ENCODE assay signal across 9 cellular contexts in the genomic region with DNA sequence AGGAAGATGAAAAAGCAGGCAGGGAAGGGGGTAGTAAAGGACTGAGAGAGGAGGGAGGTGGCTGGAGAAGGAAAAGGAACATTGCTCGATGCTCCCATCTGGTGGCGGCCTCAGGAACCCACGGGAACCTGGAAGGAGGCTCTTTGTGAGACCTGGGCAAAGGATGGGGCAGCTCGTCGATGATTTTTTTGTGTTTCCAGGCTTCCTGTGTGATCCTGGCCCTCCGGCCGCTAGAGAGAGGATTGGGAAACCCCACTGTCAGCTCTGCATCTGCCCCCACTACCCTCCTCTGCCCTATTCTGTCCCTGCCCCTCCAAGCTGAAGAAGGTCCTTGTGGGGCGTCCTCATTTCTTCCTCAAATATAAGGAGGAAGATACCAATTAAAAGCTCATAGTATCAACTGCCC. TPM values are rescaled to one million over a fixed set of nuclear protein-coding genes. Genes with fewer than 3 reads are reported as not detected.
A peak's percentile ranks its signal among the peaks of the same experiment; 100 is the strongest.
DNase-seq lines count a peak whose midpoint lies in the region; ATAC-seq and TF ChIP-seq lines count a peak whose summit lies in the region.
"Had no signal": no experiment of that assay in that cellular context is flagged by ENCODE, and none has a peak within 500 bp of the region (broad histone marks: within the 10 kb centered on the region; RNA-seq: fewer than 3 reads in every experiment).

No MANE protein-coding gene starts in this region.

- H3K4me1 Mint-ChIP-seq in activated naive CD4-positive, alpha-beta T cell treated with anti-CD3 and anti-CD28 coated beads, Interleukin-2, amount 10 ng/mL, durations not matched to agents 7 days and 5 days, result no peaks in the 10 kb centered on the region

- TF ChIP-seq CTCF in LNCAP (IDR thresholded peaks at IDR 0.05), result peak; percentile 79

- H3K27me3 Mint-ChIP-seq in activated naive CD4-positive, alpha-beta T cell treated with anti-CD3 and anti-CD28 coated beads, Interleukin-2, amount 10 ng/mL, durations not matched to agents 7 days and 5 days, result peaks cover 24% of the 10 kb centered on the region

- H3K9me3 Mint-ChIP-seq in activated naive CD4-positive, alpha-beta T cell treated with anti-CD3 and anti-CD28 coated beads, Interleukin-2, amount 10 ng/mL, durations not matched to agents 7 days and 5 days, result no peaks in the 10 kb centered on the region

- H3K4me3 Mint-ChIP-seq in activated naive CD4-positive, alpha-beta T cell treated with anti-CD3 and anti-CD28 coated beads, Interleukin-2, amount 10 ng/mL, durations not matched to agents 7 days and 5 days, result no peak overlapping the region

- intact Hi-C loops in posterior cingulate gyrus (cut with DNase I), result loop anchor here (1.0 to 2.0 kb wide), 2 partner anchors 59 to 293 kb away; no protein-coding TSS in a partner anchor

- no peaks in the 10 kb centered on the region for H3K36me3 Mint-ChIP-seq in activated naive CD4-positive, alpha-beta T cell treated with anti-CD3 and anti-CD28 coated beads, Interleukin-2, amount 10 ng/mL, durations not matched to agents 7 days and 5 days

- ATAC-seq in GM18858 (IDR thresholded peaks at IDR 0.05; ENCODE audit: unreplicated experiment), result no peak

- no peak overlapping the region for H3K27ac Mint-ChIP-seq in activated naive CD4-positive, alpha-beta T cell treated with anti-CD3 and anti-CD28 coated beads, Interleukin-2, amount 10 ng/mL, durations not matched to agents 7 days and 5 days

- CTCF ChIA-PET in activated naive CD4-positive, alpha-beta T cell treated with anti-CD3 and anti-CD28 coated beads, Interleukin-2, amount 10 ng/mL, durations not matched to agents 7 days and 5 days (lab: Charles Lee), result interaction anchor here (0.7 to 6.4 kb wide), 24 partner anchors 10 to 295 kb away, joined by 3 to 54 read pairs (median 4); partner anchors contain the start of gene SPATA20

- peak; percentile 64 for DNase-seq in Daoy (ENCODE audit: low read depth)
- peak; percentile 49 for DNase-seq in RPMI7951 (ENCODE audit: low read depth)
- DNase-seq in activated naive CD4-positive, alpha-beta T cell treated with anti-CD3 and anti-CD28 coated beads, Interleukin-2, amount 10 ng/mL, durations not matched to agents 7 days and 5 days, result peak; percentile 74
- DNase-seq in globus pallidus (ENCODE audit: low spot score), result peak; percentile 80
- DNase-seq in posterior cingulate gyrus, result peak; percentile 66 to 97 (median 88)
- no peak for DNase-seq in NK-92 treated with Interleukin-12 subunit alpha and Interleukin-12 subunit beta, amount 100 ng/mL, for 24 hours (lab: John Stamatoyannopoulos, UW)

RNA-seq across cellular contexts. Expression of gene WFIKKN2, which starts 6.6 kb away (rescaled TPM):
- total RNA-seq in Daoy (2014; rRNA removed; shearing (Covaris generic)), result not detected in 2 replicates
- total RNA-seq in RPMI7951 (2014; rRNA removed; shearing (Covaris generic)), result not detected in 2 replicates
- total RNA-seq: activated CD8-positive, alpha-beta memory T cell treated with anti-CD3 and anti-CD28 coated beads for 36 hours had no signal

RNA-seq across cellular contexts. Expression of gene TOB1, which starts 24.2 kb away (rescaled TPM):
- 1.3 and 3.3 TPM in 2 replicates for total RNA-seq in Daoy (2014; rRNA removed; shearing (Covaris generic))
- total RNA-seq in RPMI7951 (2014; rRNA removed; shearing (Covaris generic)), result 4.3 and 10.7 TPM in 2 replicates
